Comparison of ENCODE assay signal across 17 cellular contexts in genomic region chr4:106041294-106042002, GRCh38.
DNase-seq lines count a peak whose midpoint lies in the region; ATAC-seq and TF ChIP-seq lines count a peak whose summit lies in the region.
"Had no signal": no experiment of that assay in that cellular context is flagged by ENCODE, and none has a peak within 500 bp of the region (broad histone marks: within the 10 kb centered on the region; RNA-seq: fewer than 3 reads in every experiment).

No MANE protein-coding gene starts in this region.

- no peaks in the 10 kb centered on the region for H3K79me2 ChIP-seq in GM23248 (ENCODE audit: insufficient read depth)
- H3K79me2 ChIP-seq in MM.1S (ENCODE audit: low read length) = no peaks in the 10 kb centered on the region

- WGBS in GM23248 (ENCODE audit: low coverage in 1 of 2, low lambda C conversion rate in 2 of 2, missing lambda C conversion rate in 2 of 2), 2 experiments = 26 to 38% methylated on average over 2 of the region's 2 CpGs

- no peak for TF ChIP-seq CTCF in MM.1S (IDR thresholded peaks at IDR 0.05; ENCODE audit: low read length)

- H4K20me1 ChIP-seq in GM23248 (ENCODE audit: insufficient read depth) (no peaks in the 10 kb centered on the region), MM.1S (ENCODE audit: insufficient read depth, low read length) (no peaks in the 10 kb centered on the region)

- peak; percentile 20 for DNase-seq in GM23248
- DNase-seq in myocyte (ENCODE audit: low read depth) = peak; percentile 24
- DNase-seq in putamen (ENCODE audit: low spot score) = peak; percentile 26
- no peak for DNase-seq in MM.1S
- DNase-seq in cerebellar nuclear complex (lab: John Stamatoyannopoulos, UW) = no peak
- DNase-seq in mucosa of gallbladder (ENCODE audit: low spot score) = no peak
- DNase-seq: AML-193; Caco-2; CD4-positive, alpha-beta T cell; DMS153; DMS79; GDM1; IMR-90 had no signal

- in situ Hi-C loops in GM23248 (cut with MboI) = no loop called here

- peaks cover 9% of the 10 kb centered on the region for H3K4me1 ChIP-seq in GM23248 (ENCODE audit: insufficient read depth)
- no peaks in the 10 kb centered on the region for H3K4me1 ChIP-seq in MM.1S (ENCODE audit: low read length)
- H3K4me1 ChIP-seq: HAP-1 had no signal

- H3K9me3 ChIP-seq in GM23248 (ENCODE audit: low read depth) (no peaks in the 10 kb centered on the region), MM.1S (replicated peaks; ENCODE audit: insufficient read depth, low read length) (no peaks in the 10 kb centered on the region)
- H3K9me3 ChIP-seq: Caco-2, HAP-1 had no signal

- H2AFZ ChIP-seq in GM23248 (no peak overlapping the region), MM.1S (ENCODE audit: low read length) (no peak overlapping the region)

- no peaks in the 10 kb centered on the region for H3F3A ChIP-seq in GM23248 (ENCODE audit: insufficient read depth)
- no peaks in the 10 kb centered on the region for H3F3A ChIP-seq in MM.1S (ENCODE audit: insufficient read depth, low read length)

- H3K9ac ChIP-seq in GM23248 (no peak overlapping the region), MM.1S (ENCODE audit: low read length) (no peak overlapping the region)

- H3K9me2 ChIP-seq in GM23248 (ENCODE audit: insufficient read depth) (no peaks in the 10 kb centered on the region), MM.1S (replicated peaks; ENCODE audit: insufficient read depth, low read length) (no peaks in the 10 kb centered on the region)

- no peaks in the 10 kb centered on the region for H3K27me3 ChIP-seq in GM23248 (replicated peaks; ENCODE audit: insufficient read depth)
- H3K27me3 ChIP-seq in MM.1S (replicated peaks; ENCODE audit: insufficient read depth, low read length) = no peaks in the 10 kb centered on the region

- H3K36me3 ChIP-seq in GM23248 (ENCODE audit: low read depth) = peaks cover 9% of the 10 kb centered on the region; the same call in 1 of the 2 replicates
- no peaks in the 10 kb centered on the region for H3K36me3 ChIP-seq in MM.1S (replicated peaks; ENCODE audit: insufficient read depth, low read length)
- H3K36me3 ChIP-seq: HAP-1 had no signal

- no peak for ATAC-seq in HG03571 (IDR thresholded peaks at IDR 0.05; ENCODE audit: unreplicated experiment)
- ATAC-seq: K562 had no signal

- H3K4me3 ChIP-seq in GM23248 (no peak overlapping the region), MM.1S (ENCODE audit: low read length) (no peak overlapping the region)
- H3K4me3 ChIP-seq: HAP-1, K562 had no signal

- no peak overlapping the region for H3K4me2 ChIP-seq in GM23248 (ENCODE audit: unreplicated experiment)
- no peak overlapping the region for H3K4me2 ChIP-seq in MM.1S (ENCODE audit: low read depth, low read length)

- H3K27ac ChIP-seq in GM23248 = no peak overlapping the region
- H3K27ac ChIP-seq in MM.1S (ENCODE audit: low read length) = no peak overlapping the region
- H3K27ac ChIP-seq: C4-2B had no signal

Comparison
In these comparisons a context has a peak if more than half of its experiments do, and no peak if none do; other contexts are left out.
1. DNase-seq: peak in GM23248 (single experiment), myocyte (single experiment) and putamen (single experiment); none in MM.1S (single experiment), cerebellar nuclear complex (0 of 2) and mucosa of gallbladder (single experiment).